ENCODE assay signal across 21 cellular contexts in genomic region chr20:1891263-1892121, GRCh38. TPM values are rescaled to one million over a fixed set of nuclear protein-coding genes. Genes with fewer than 3 reads are reported as not detected.
DNase-seq lines count a peak whose midpoint lies in the region; ATAC-seq and TF ChIP-seq lines count a peak whose summit lies in the region.
"Had no signal": no experiment of that assay in that cellular context is flagged by ENCODE, and none has a peak within 500 bp of the region (broad histone marks: within the 10 kb centered on the region; RNA-seq: fewer than 3 reads in every experiment).

No MANE protein-coding gene starts in this region.

- H3K4me1 Mint-ChIP-seq in nephron: peaks cover 25% of the 10 kb centered on the region
- peaks cover 4% of the 10 kb centered on the region for H3K4me1 Mint-ChIP-seq in activated naive CD8-positive, alpha-beta T cell treated with anti-CD3 and anti-CD28 coated beads, Interleukin-2, amount 50 U/mL, for 24 hours
- H3K4me1 Mint-ChIP-seq: activated naive CD4-positive, alpha-beta T cell treated with anti-CD3 and anti-CD28 coated beads, Interleukin-2, amount 50 U/mL, for 24 hours had no signal

- peaks cover 57% of the 10 kb centered on the region for H3K27me3 Mint-ChIP-seq in nephron (ENCODE audit: low read depth)
- H3K27me3 Mint-ChIP-seq in activated naive CD8-positive, alpha-beta T cell treated with anti-CD3 and anti-CD28 coated beads, Interleukin-2, amount 50 U/mL, for 24 hours: peaks cover 59% of the 10 kb centered on the region

- ATAC-seq in activated naive CD8-positive, alpha-beta T cell treated with anti-CD3 and anti-CD28 coated beads, Interleukin-2, amount 50 U/mL, for 24 hours: no peak
- ATAC-seq: activated T-cell treated with anti-CD3 and anti-CD28 coated beads, Interleukin-2, amount 50 U/mL, for 4 hours; mucosa of descending colon had no signal

- TF ChIP-seq CTCF in nephron (IDR thresholded peaks at IDR 0.05; ENCODE audit: unreplicated experiment in 3 of 3): no peak

- no peaks in the 10 kb centered on the region for H3K36me3 Mint-ChIP-seq in nephron (ENCODE audit: low read depth)
- no peaks in the 10 kb centered on the region for H3K36me3 Mint-ChIP-seq in activated naive CD8-positive, alpha-beta T cell treated with anti-CD3 and anti-CD28 coated beads, Interleukin-2, amount 50 U/mL, for 24 hours (ENCODE audit: low read depth)
- H3K36me3 Mint-ChIP-seq: activated naive CD4-positive, alpha-beta T cell treated with anti-CD3 and anti-CD28 coated beads, Interleukin-2, amount 50 U/mL, for 24 hours had no signal

- no peak overlapping the region for H3K27ac Mint-ChIP-seq in nephron
- no peak overlapping the region for H3K27ac Mint-ChIP-seq in activated naive CD8-positive, alpha-beta T cell treated with anti-CD3 and anti-CD28 coated beads, Interleukin-2, amount 50 U/mL, for 24 hours
- H3K27ac Mint-ChIP-seq: activated CD4-positive, alpha-beta memory T cell treated with anti-CD3 and anti-CD28 coated beads, Interleukin-2, amount 10 ng/mL, durations not matched to agents 7 days and 5 days; activated naive CD4-positive, alpha-beta T cell treated with anti-CD3 and anti-CD28 coated beads, Interleukin-2, amount 50 U/mL, for 24 hours had no signal

- H3K9me3 Mint-ChIP-seq in nephron: no peaks in the 10 kb centered on the region
- H3K9me3 Mint-ChIP-seq in activated naive CD8-positive, alpha-beta T cell treated with anti-CD3 and anti-CD28 coated beads, Interleukin-2, amount 50 U/mL, for 24 hours: no peaks in the 10 kb centered on the region
- H3K9me3 Mint-ChIP-seq: activated CD4-positive, alpha-beta memory T cell treated with anti-CD3 and anti-CD28 coated beads, Interleukin-2, amount 10 ng/mL, durations not matched to agents 7 days and 5 days; activated naive CD4-positive, alpha-beta T cell treated with anti-CD3 and anti-CD28 coated beads, Interleukin-2, amount 50 U/mL, for 24 hours; activated T-cell treated with anti-CD3 and anti-CD28 coated beads, Interleukin-2, amount 50 U/mL, for 4 hours; dendritic cell treated with granulocyte-macrophage colony-stimulating factor and Interleukin-4, amounts not matched to agents 40 ng/mL and 50 ng/mL, for 4 days had no signal

- DNase-seq in DMS 273 treated with DMSO at 0.1 percent for 48 hours (lab: John Stamatoyannopoulos, UW) (peak; percentile 19), NCI-H524 treated with DMSO at 0.1 percent for 48 hours (lab: John Stamatoyannopoulos, UW) (peak; percentile 16), cerebellum (ENCODE audit: low spot score) (peak; percentile 79), iPS-NIHi11 (ENCODE audit: low spot score) (no peak)
- no peak for DNase-seq in activated naive CD8-positive, alpha-beta T cell treated with anti-CD3 and anti-CD28 coated beads, Interleukin-2, amount 50 U/mL, for 24 hours
- no peak for DNase-seq in activated CD8-positive, alpha-beta memory T cell treated with anti-CD3 and anti-CD28 coated beads for 24 hours
- DNase-seq: activated CD4-positive, alpha-beta memory T cell treated with anti-CD3 and anti-CD28 coated beads, Interleukin-2, amount 10 ng/mL, durations not matched to agents 7 days and 5 days; activated CD4-positive, CD25-positive, alpha-beta regulatory T cell; activated T-cell treated with anti-CD3 and anti-CD28 coated beads, Interleukin-2, amount 50 U/mL, for 4 hours; AML-193; erythroblast; GF-D8; GM23248; NCI-H1048; NCI-H2081 treated with DMSO at 0.1 percent for 48 hours; NCI-H526 treated with DMSO at 0.1 percent for 48 hours; T-helper 2 cell had no signal

- H3K4me3 Mint-ChIP-seq in nephron: peak overlapping the region in 2 of 3 experiments; percentile 22 to 71
- H3K4me3 Mint-ChIP-seq in activated naive CD8-positive, alpha-beta T cell treated with anti-CD3 and anti-CD28 coated beads, Interleukin-2, amount 50 U/mL, for 24 hours: no peak overlapping the region
- H3K4me3 Mint-ChIP-seq: activated CD4-positive, alpha-beta memory T cell treated with anti-CD3 and anti-CD28 coated beads, Interleukin-2, amount 10 ng/mL, durations not matched to agents 7 days and 5 days; activated naive CD4-positive, alpha-beta T cell treated with anti-CD3 and anti-CD28 coated beads, Interleukin-2, amount 50 U/mL, for 24 hours; activated T-cell treated with anti-CD3 and anti-CD28 coated beads, Interleukin-2, amount 50 U/mL, for 4 hours; dendritic cell treated with granulocyte-macrophage colony-stimulating factor and Interleukin-4, amounts not matched to agents 40 ng/mL and 50 ng/mL, for 4 days had no signal

RNA-seq across cellular contexts. Expression of gene SIRPA, which starts 3.7 kb away (rescaled TPM):
- 8.0 TPM for total RNA-seq in cerebellum
- total RNA-seq: activated CD4-positive, alpha-beta memory T cell treated with anti-CD3 and anti-CD28 coated beads, Interleukin-2, amount 10 ng/mL, durations not matched to agents 7 days and 5 days had no signal

Comparison
In these comparisons a context has a peak if more than half of its experiments do, and no peak if none do; other contexts are left out.
1. DNase-seq: peak in DMS 273 treated with DMSO at 0.1 percent for 48 hours (single experiment), NCI-H524 treated with DMSO at 0.1 percent for 48 hours (single experiment) and cerebellum (single experiment); none in activated naive CD8-positive, alpha-beta T cell treated with anti-CD3 and anti-CD28 coated beads, Interleukin-2, amount 50 U/mL, for 24 hours (single experiment), iPS-NIHi11 (single experiment) and activated CD8-positive, alpha-beta memory T cell treated with anti-CD3 and anti-CD28 coated beads for 24 hours (single experiment).